21 cellular contexts compared by ENCODE assay signal in the genomic region with DNA sequence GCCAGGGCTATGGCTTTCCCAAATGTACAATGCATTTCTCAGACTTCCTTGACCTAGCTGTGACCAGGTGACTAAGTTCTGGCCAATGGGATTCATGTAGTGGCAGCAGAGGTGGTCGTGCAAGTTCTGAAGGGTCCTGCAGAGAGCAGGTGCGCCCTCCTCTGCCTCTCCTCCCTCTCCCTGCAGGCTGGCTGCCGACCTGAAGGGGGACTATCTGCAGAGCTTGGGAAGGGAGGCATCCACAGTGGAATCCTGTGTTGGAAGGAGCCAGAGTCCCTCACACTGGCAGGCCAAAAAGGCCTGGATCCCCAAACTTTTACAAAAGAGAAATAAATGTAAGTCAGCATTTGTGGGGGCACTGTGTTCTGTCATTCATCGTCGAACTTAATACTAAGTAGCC.
"Had no signal": no experiment of that assay in that cellular context is flagged by ENCODE, and none has a peak within 500 bp of the region (broad histone marks: within the 10 kb centered on the region; RNA-seq: fewer than 3 reads in every experiment).

No MANE protein-coding gene starts in this region.

- H3K36me3 Mint-ChIP-seq: mesothelial cell of epicardium, natural killer cell had no signal

- H3K4me1 Mint-ChIP-seq: memory B cell; mesothelial cell of epicardium; stimulated activated memory B cell treated with anti-CD40 and anti-IgM and Interleukin-4, amounts not matched to agents 10 μg/mL and 1 μg/mL and 100 μg/mL, for 72 hours had no signal

- H3K27ac ChIP-seq: foreskin keratinocyte, left ventricle myocardium inferior, lower lobe of right lung, parathyroid adenoma, prostate gland, spleen, tibial artery, upper lobe of left lung, uterus had no signal

- H3K9me3 Mint-ChIP-seq: dendritic cell treated with granulocyte-macrophage colony-stimulating factor and Interleukin-4, amounts not matched to agents 40 ng/mL and 50 ng/mL, for 4 days; natural killer cell; stimulated activated naive CD8-positive, alpha-beta T cell treated with anti-CD3 and anti-CD28 coated beads, Interleukin-15, Interleukin-2, amounts not matched to agents 100 ng/mL and 50 ng/mL, for 24 hours had no signal

- H3K9me3 ChIP-seq: lower lobe of right lung, prostate gland, tibial artery, upper lobe of left lung, uterus had no signal

- H3K27me3 Mint-ChIP-seq: dendritic cell treated with granulocyte-macrophage colony-stimulating factor and Interleukin-4, amounts not matched to agents 40 ng/mL and 50 ng/mL, for 4 days; stimulated activated naive CD8-positive, alpha-beta T cell treated with anti-CD3 and anti-CD28 coated beads, Interleukin-15, Interleukin-2, amounts not matched to agents 100 ng/mL and 50 ng/mL, for 24 hours had no signal

- H3K4me1 ChIP-seq: foreskin keratinocyte, left ventricle myocardium inferior, lower lobe of right lung, parathyroid adenoma, prostate gland, spleen, tibial artery, upper lobe of left lung, uterus had no signal

- DNase-seq: effector memory CD8-positive, alpha-beta T cell; foreskin keratinocyte; left cardiac atrium; left ventricle myocardium inferior; lower lobe of right lung; natural killer cell; occipital lobe; spleen; stimulated activated CD4-positive, alpha-beta T cell treated with anti-CD3 and anti-CD28 coated beads, Interleukin-15, amount 100 ng/mL, for 24 hours; stimulated activated CD4-positive, alpha-beta T cell treated with anti-CD3 and anti-CD28 coated beads, Interleukin-1b, Interleukin-23, amount 100 ng/mL, for 48 hours; stimulated activated CD4-positive, alpha-beta T cell treated with anti-CD3 and anti-CD28 coated beads, Interleukin-4, amount 100 ng/mL, for 24 hours; tibial artery; upper lobe of left lung; uterus had no signal

- H3K9ac ChIP-seq: parathyroid adenoma had no signal

- H3K27me3 ChIP-seq: foreskin keratinocyte, spleen, tibial artery, upper lobe of left lung, uterus had no signal

- H3K4me3 ChIP-seq: left ventricle myocardium inferior, lower lobe of right lung, prostate gland, spleen, tibial artery, upper lobe of left lung, uterus had no signal

- H3K4me3 Mint-ChIP-seq: dendritic cell treated with granulocyte-macrophage colony-stimulating factor and Interleukin-4, amounts not matched to agents 40 ng/mL and 50 ng/mL, for 4 days; effector memory CD8-positive, alpha-beta T cell; memory B cell; mesothelial cell of epicardium; natural killer cell; stimulated activated memory B cell treated with anti-CD40 and anti-IgM and Interleukin-4, amounts not matched to agents 10 μg/mL and 1 μg/mL and 100 μg/mL, for 72 hours; stimulated activated naive CD8-positive, alpha-beta T cell treated with anti-CD3 and anti-CD28 coated beads, Interleukin-15, Interleukin-2, amounts not matched to agents 100 ng/mL and 50 ng/mL, for 24 hours had no signal

- H3K27ac Mint-ChIP-seq: dendritic cell treated with granulocyte-macrophage colony-stimulating factor and Interleukin-4, amounts not matched to agents 40 ng/mL and 50 ng/mL, for 4 days; effector memory CD8-positive, alpha-beta T cell; memory B cell; mesothelial cell of epicardium; natural killer cell; stimulated activated memory B cell treated with anti-CD40 and anti-IgM and Interleukin-4, amounts not matched to agents 10 μg/mL and 1 μg/mL and 100 μg/mL, for 72 hours; stimulated activated naive CD8-positive, alpha-beta T cell treated with anti-CD3 and anti-CD28 coated beads, Interleukin-15, Interleukin-2, amounts not matched to agents 100 ng/mL and 50 ng/mL, for 24 hours had no signal

- H3K36me3 ChIP-seq: left ventricle myocardium inferior, lower lobe of right lung, prostate gland, spleen, tibial artery, upper lobe of left lung, uterus had no signal
